ENCODE assay signal across 8 cellular contexts in the genomic region with DNA sequence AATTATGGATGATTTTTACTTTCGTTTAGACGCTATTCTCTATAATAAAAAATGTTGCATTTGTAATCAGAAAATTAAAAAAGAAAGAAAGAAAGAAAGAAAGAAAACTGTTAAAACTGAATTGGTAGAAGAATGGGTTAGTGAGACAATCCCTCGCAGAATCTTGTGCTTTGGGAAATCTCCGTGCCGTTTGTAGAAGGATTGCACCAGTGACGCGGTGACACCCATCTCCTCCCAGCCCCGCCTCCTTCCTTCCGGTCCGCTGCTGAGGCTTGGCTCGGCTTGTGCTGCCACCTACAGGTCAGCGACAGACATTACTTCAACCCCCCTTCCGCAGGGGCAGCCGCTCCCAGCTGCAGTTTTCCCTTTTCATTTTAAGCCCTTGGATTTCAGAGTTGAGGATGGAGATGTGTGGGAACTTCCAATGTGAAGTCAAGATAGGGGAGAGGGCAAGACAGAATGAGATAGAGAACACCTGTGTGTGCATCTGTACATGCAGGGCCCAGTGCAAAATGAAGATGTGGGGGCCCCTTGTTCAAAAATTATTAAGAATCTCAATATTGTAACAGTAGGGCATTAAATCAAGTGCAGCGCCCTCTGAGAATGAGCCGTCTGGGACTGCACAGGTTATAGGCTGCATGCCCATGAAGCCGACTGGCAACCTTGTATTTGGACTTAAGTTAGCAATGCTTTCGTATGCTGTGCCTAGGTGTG.
DNase-seq lines count a peak whose midpoint lies in the region; ATAC-seq and TF ChIP-seq lines count a peak whose summit lies in the region.

No MANE protein-coding gene starts in this region.

- TF ChIP-seq CTCF in GM12865 (IDR thresholded peaks at IDR 0.05; ENCODE audit: insufficient read depth, low read depth, low read length, missing control alignments) (peak; percentile 89), choroid plexus epithelial cell (conservative IDR thresholded peaks at IDR 0.05; ENCODE audit: low read depth, low read length) (peak; percentile 90)

- H3K4me3 ChIP-seq in GM12865 (ENCODE audit: low read depth, low read length) = peak overlapping the region; percentile 70
- peak overlapping the region; percentile 54 for H3K4me3 ChIP-seq in choroid plexus epithelial cell (ENCODE audit: low read depth, low read length)

- DNase-seq in GM12865 (ENCODE audit: low read depth) = peak; percentile 91
- peak; percentile 63 for DNase-seq in NCI-H510A treated with DMSO at 0.1 percent for 48 hours (lab: John Stamatoyannopoulos, UW)
- DNase-seq in activated CD4-positive, alpha-beta T cell treated with anti-CD3 and anti-CD28 coated beads for 24 hours (ENCODE audit: low read depth in 2 of 2) = peak; percentile 86 to 88
- peak; percentile 87 for DNase-seq in choroid plexus epithelial cell (ENCODE audit: low read depth)
- peak; percentile 96 for DNase-seq in left kidney (ENCODE audit: low read depth, low spot score)
- DNase-seq in stimulated activated CD4-positive, alpha-beta T cell treated with anti-CD3 and anti-CD28 coated beads, Interleukin-1b, Interleukin-23, amount 100 ng/mL, for 4 hours (ENCODE audit: low read depth in 2 of 2) = peak; percentile 84 to 90

- ATAC-seq in HG03280 (IDR thresholded peaks at IDR 0.05; ENCODE audit: unreplicated experiment) (peak; percentile 84), GM18519 (IDR thresholded peaks at IDR 0.05; ENCODE audit: low FRiP score, unreplicated experiment) (no peak)
